Comparison of ENCODE assay signal across 9 cellular contexts in genomic region chr2:191012845-191013616, GRCh38. TPM values are rescaled to one million over a fixed set of nuclear protein-coding genes. Genes with fewer than 3 reads are reported as not detected.
DNase-seq lines count a peak whose midpoint lies in the region; ATAC-seq, FAIRE-seq and TF ChIP-seq lines count a peak whose summit lies in the region.
"Had no signal": no experiment of that assay in that cellular context is flagged by ENCODE, and none has a peak within 500 bp of the region (broad histone marks: within the 10 kb centered on the region; RNA-seq: fewer than 3 reads in every experiment).

No MANE protein-coding gene starts in this region.

- H3K36me3 Mint-ChIP-seq in CD8-positive, alpha-beta memory T cell = peaks cover 5 to 30% (median 11%) of the 10 kb centered on the region in 3 donors
- peaks cover 6% of the 10 kb centered on the region for H3K36me3 Mint-ChIP-seq in natural killer cell
- peaks cover 16% of the 10 kb centered on the region for H3K36me3 Mint-ChIP-seq in stimulated activated memory B cell treated with anti-CD40 and anti-IgM and Interleukin-4, amounts not matched to agents 10 μg/mL and 1 μg/mL and 100 μg/mL, for 72 hours

- peak overlapping the region; percentile 92; the same call in 1 of the 2 replicates for H4K8ac ChIP-seq in H1 (ENCODE audit: extremely low read depth, insufficient read depth, low read length)

- no peaks in the 10 kb centered on the region for H3K79me1 ChIP-seq in H1 (ENCODE audit: low read depth, low read length)

- H3K56ac ChIP-seq in H1 (replicated peaks; ENCODE audit: insufficient read length, low read depth, low read length) = no peak overlapping the region

- H3K23me2 ChIP-seq in H1 (ENCODE audit: low read depth, low read length) = peaks cover 12% of the 10 kb centered on the region

- no peaks in the 10 kb centered on the region for H3K27me3 ChIP-seq in CD8-positive, alpha-beta memory T cell (ENCODE audit: insufficient read depth, low read length, poor library complexity, severe bottlenecking)
- H3K27me3 ChIP-seq in KMS-11 (ENCODE audit: insufficient read depth, low read depth) (no peaks in the 10 kb centered on the region), H1 (replicated peaks in 1 of 4; ENCODE audit: control insufficient read depth in 3 of 4, extremely low read depth in 1 of 4, insufficient read depth in 3 of 4, low read length in 3 of 4) (peaks cover 0 to 13% (median 6%) of the 10 kb centered on the region in 4 experiments; a peak in 4 of 7 replicates)

- no peak overlapping the region for H4K5ac ChIP-seq in H1 (ENCODE audit: insufficient read length, low read depth, low read length)

- peak in 2 of 3 donors; percentile 2 to 7 for ATAC-seq in natural killer cell
- ATAC-seq in HG03520 (IDR thresholded peaks at IDR 0.05; ENCODE audit: unreplicated experiment) = no peak
- no peak for ATAC-seq in stimulated activated memory B cell treated with anti-CD40 and anti-IgM and Interleukin-4, amounts not matched to agents 10 μg/mL and 1 μg/mL and 100 μg/mL, for 72 hours

- H3K4me1 ChIP-seq in CD8-positive, alpha-beta memory T cell (ENCODE audit: insufficient read depth, low read length) = peaks cover 68% of the 10 kb centered on the region
- H3K4me1 ChIP-seq in KMS-11 (ENCODE audit: low read depth, poor library complexity, severe bottlenecking) (peaks cover 29% of the 10 kb centered on the region), H1 (replicated peaks in 1 of 4; ENCODE audit: control insufficient read depth in 3 of 4, insufficient read depth in 4 of 4, low read length in 3 of 4) (peaks cover 0 to 6% (median 1%) of the 10 kb centered on the region in 4 experiments; a peak in 3 of 7 replicates)

- H3K9ac ChIP-seq in KMS-11 (peak overlapping the region; percentile 75; the same call in 1 of the 2 replicates), H1 (replicated peaks in 1 of 4; ENCODE audit: extremely low read depth in 1 of 4, low read depth in 3 of 4, low read length in 3 of 4) (peak overlapping the region; percentile 70 to 89 (median 76))

- POLR2A ChIA-PET in CD8-positive, alpha-beta memory T cell (lab: Charles Lee) = interaction anchor here (0.6 to 2.0 kb wide), 6 partner anchors 10 to 192 kb away, joined by 3 to 7 read pairs (median 4); partner anchors contain the start of gene GLS
- POLR2A ChIA-PET in H1 (lab: Charles Lee; ENCODE audit: partially characterized antibody) = interaction anchor here (1.3 kb wide), 1 partner anchor 131 kb away, joined by 4 read pairs; no protein-coding TSS in a partner anchor

- H3K36me3 ChIP-seq in CD8-positive, alpha-beta memory T cell (ENCODE audit: insufficient read depth, low read length) = peaks cover 12% of the 10 kb centered on the region
- H3K36me3 ChIP-seq in KMS-11 (ENCODE audit: insufficient read depth) = no peaks in the 10 kb centered on the region; the same call in none of the 2 replicates
- peaks cover 0 to 18% (median 9%) of the 10 kb centered on the region in 4 experiments; a peak in 6 of 8 replicates for H3K36me3 ChIP-seq in H1 (ENCODE audit: control insufficient read depth in 2 of 4, insufficient read depth in 4 of 4, low read length in 3 of 4)

- no peaks in the 10 kb centered on the region for H3K9me3 ChIP-seq in CD8-positive, alpha-beta memory T cell (ENCODE audit: low read length)
- H3K9me3 ChIP-seq in H1 (ENCODE audit: insufficient read depth in 2 of 2, low read depth in 1 of 2, low read length in 1 of 2) = no peaks in the 10 kb centered on the region

- H3K4me3 Mint-ChIP-seq in CD8-positive, alpha-beta memory T cell = no peak overlapping the region
- H3K4me3 Mint-ChIP-seq in natural killer cell = no peak overlapping the region
- H3K4me3 Mint-ChIP-seq in stimulated activated memory B cell treated with anti-CD40 and anti-IgM and Interleukin-4, amounts not matched to agents 10 μg/mL and 1 μg/mL and 100 μg/mL, for 72 hours = no peak overlapping the region
- H3K4me3 Mint-ChIP-seq: naive B cell had no signal

- no peak overlapping the region for H3K18ac ChIP-seq in H1 (ENCODE audit: extremely low read depth, low read length)

- H2BK12ac ChIP-seq in H1 (ENCODE audit: low read depth, low read length) = 0 out of 2 replicates have a peak overlapping the region, but pooled peaks have one; percentile 30

- no peak overlapping the region for H3K27ac Mint-ChIP-seq in CD8-positive, alpha-beta memory T cell
- H3K27ac Mint-ChIP-seq in natural killer cell = no peak overlapping the region
- no peak overlapping the region for H3K27ac Mint-ChIP-seq in stimulated activated memory B cell treated with anti-CD40 and anti-IgM and Interleukin-4, amounts not matched to agents 10 μg/mL and 1 μg/mL and 100 μg/mL, for 72 hours
- H3K27ac Mint-ChIP-seq: naive B cell had no signal

- H3K27ac ChIP-seq in CD8-positive, alpha-beta memory T cell (ENCODE audit: low read depth, low read length) = peak overlapping the region; percentile 69
- H3K27ac ChIP-seq in KMS-11 (peak overlapping the region; percentile 91; the same call in 1 of the 2 replicates), H1 (ENCODE audit: low read depth, low read length) (no peak overlapping the region)

- no peak for TF ChIP-seq RAD21 in H1 (IDR thresholded peaks at IDR 0.05 in 1 of 2, conservative IDR thresholded peaks at IDR 0.05 in 1 of 2; ENCODE audit: low read depth in 2 of 2, low read length in 2 of 2)

- no peaks in the 10 kb centered on the region for H3K9me3 Mint-ChIP-seq in CD8-positive, alpha-beta memory T cell
- no peaks in the 10 kb centered on the region for H3K9me3 Mint-ChIP-seq in natural killer cell
- no peaks in the 10 kb centered on the region for H3K9me3 Mint-ChIP-seq in stimulated activated memory B cell treated with anti-CD40 and anti-IgM and Interleukin-4, amounts not matched to agents 10 μg/mL and 1 μg/mL and 100 μg/mL, for 72 hours

- TF ChIP-seq POLR2A in H1 (IDR thresholded peaks at IDR 0.05; ENCODE audit: control extremely low read depth in 1 of 2, low read depth in 2 of 2, low read length in 2 of 2) = no peak

- H3K23ac ChIP-seq in H1 (ENCODE audit: insufficient read length) = no peak overlapping the region

- no peak overlapping the region for H4K91ac ChIP-seq in H1 (replicated peaks; ENCODE audit: insufficient read length, low read length)

- H2BK15ac ChIP-seq in H1 (ENCODE audit: low read length) = no peak overlapping the region

- no peak overlapping the region for H3K14ac ChIP-seq in H1 (ENCODE audit: insufficient read length)

- no peak for TF ChIP-seq EP300 in H1 (IDR thresholded peaks at IDR 0.05; ENCODE audit: borderline replicate concordance in 1 of 2, low read depth in 2 of 2, low read length in 2 of 2)

- FAIRE-seq in H1 (lab: Jason Lieb, UNC) = no peak

- H4K20me1 ChIP-seq in KMS-11 (ENCODE audit: insufficient read depth) = no peaks in the 10 kb centered on the region
- peaks cover 0 to 4% of the 10 kb centered on the region in 2 experiments for H4K20me1 ChIP-seq in H1 (replicated peaks in 1 of 2; ENCODE audit: control insufficient read depth in 1 of 2, insufficient read depth in 2 of 2, low read length in 2 of 2)

- TF ChIP-seq CTCF in KMS-11 (conservative IDR thresholded peaks at IDR 0.05; ENCODE audit: low read depth, low read length) = no peak
- no peak for TF ChIP-seq CTCF in H1 (IDR thresholded peaks at IDR 0.05; ENCODE audit: control extremely low read depth in 1 of 3, insufficient read depth in 1 of 3, low read depth in 1 of 3, low read length in 3 of 3)
- TF ChIP-seq CTCF in natural killer cell (IDR thresholded peaks at IDR 0.05) = no peak

- H2BK120ac ChIP-seq in H1 (replicated peaks; ENCODE audit: low read depth, low read length) = no peak overlapping the region

- H2AK5ac ChIP-seq in H1 (ENCODE audit: low read depth, low read length) = no peak overlapping the region

- peak overlapping the region; percentile 65 for H2AFZ ChIP-seq in KMS-11 (ENCODE audit: low read depth)
- H2AFZ ChIP-seq in H1 (ENCODE audit: low read length) = peak overlapping the region; percentile 72; the same call in 1 of the 2 replicates

- H3K4ac ChIP-seq in H1 (replicated peaks; ENCODE audit: insufficient read length, low read depth, low read length) = peak overlapping the region; percentile 73

- 62% methylated on average over 11 of the region's 11 CpGs; no CpG with 5 or more reads in 1 of the 2 experiments for WGBS in H1 (ENCODE audit: extremely low coverage in 1 of 2, insufficient coverage in 1 of 2, insufficient read length in 1 of 2, insufficient replicate concordance in 2 of 2, low coverage in 1 of 2, low lambda C conversion rate in 2 of 2, missing lambda C conversion rate in 1 of 2), 2 experiments

- H2BK5ac ChIP-seq in H1 (ENCODE audit: low read depth, low read length) = no peak overlapping the region

- intact Hi-C loops in natural killer cell (cut with micrococcal nuclease) = no loop called here

- H3K4me2 ChIP-seq in KMS-11 (peak overlapping the region; percentile 93), H1 (ENCODE audit: insufficient read depth in 1 of 2, low read depth in 2 of 2, low read length in 2 of 2) (peak overlapping the region; percentile 98 to 99)

- no peaks in the 10 kb centered on the region for H3K27me3 Mint-ChIP-seq in CD8-positive, alpha-beta memory T cell
- H3K27me3 Mint-ChIP-seq in natural killer cell (ENCODE audit: low read depth in 2 of 2) = no peaks in the 10 kb centered on the region
- H3K27me3 Mint-ChIP-seq in stimulated activated memory B cell treated with anti-CD40 and anti-IgM and Interleukin-4, amounts not matched to agents 10 μg/mL and 1 μg/mL and 100 μg/mL, for 72 hours = no peaks in the 10 kb centered on the region
- H3K27me3 Mint-ChIP-seq: naive B cell had no signal

- H2BK20ac ChIP-seq in H1 (ENCODE audit: low read length) = no peak overlapping the region

- no peak for DNase-seq in CD8-positive, alpha-beta memory T cell
- DNase-seq in H1 (ENCODE audit: low read depth in 1 of 2, low spot score in 2 of 2) = no peak
- DNase-seq in natural killer cell = no peak
- no peak for DNase-seq in DMS153 treated with DMSO at 0.1 percent for 48 hours (lab: John Stamatoyannopoulos, UW; ENCODE audit: unreplicated experiment)
- no peak for DNase-seq in activated CD4-positive, alpha-beta T cell treated with anti-CD3 and anti-CD28 coated beads for 48 hours
- DNase-seq: naive B cell had no signal

- H3K4me1 Mint-ChIP-seq in CD8-positive, alpha-beta memory T cell = peaks cover 32 to 47% (median 37%) of the 10 kb centered on the region in 3 donors
- H3K4me1 Mint-ChIP-seq in natural killer cell = peaks cover 5 to 16% of the 10 kb centered on the region in 2 donors
- peaks cover 20% of the 10 kb centered on the region for H3K4me1 Mint-ChIP-seq in stimulated activated memory B cell treated with anti-CD40 and anti-IgM and Interleukin-4, amounts not matched to agents 10 μg/mL and 1 μg/mL and 100 μg/mL, for 72 hours

- H3K4me3 ChIP-seq in CD8-positive, alpha-beta memory T cell (ENCODE audit: low read length) = peak overlapping the region; percentile 90
- peak overlapping the region; percentile 81 for H3K4me3 ChIP-seq in KMS-11 (IDR thresholded peaks at IDR 0.05; ENCODE audit: insufficient read depth, low read depth, low read length)
- H3K4me3 ChIP-seq in H1 (ENCODE audit: extremely low read depth in 1 of 4, insufficient read depth in 2 of 4, low read depth in 3 of 4, low read length in 4 of 4) = peak overlapping the region; percentile 77 to 96 (median 90)

- H3K79me2 ChIP-seq in KMS-11 (ENCODE audit: insufficient read depth, low read depth) = peaks cover 30% of the 10 kb centered on the region
- peaks cover 3 to 19% of the 10 kb centered on the region in 2 experiments; a peak in 2 of 4 replicates for H3K79me2 ChIP-seq in H1 (ENCODE audit: control insufficient read depth in 1 of 2, insufficient read depth in 2 of 2, low read length in 2 of 2)

- CTCF ChIA-PET in CD8-positive, alpha-beta memory T cell (lab: Charles Lee) = interaction anchor here (0.9 to 2.6 kb wide), 6 partner anchors 10 to 142 kb away, joined by 3 to 13 read pairs (median 4); no protein-coding TSS in a partner anchor
- CTCF ChIA-PET in H1 (lab: Charles Lee; ENCODE audit: partially characterized antibody) = interaction anchor here (1.5 to 3.2 kb wide), 5 partner anchors 11 to 39 kb away, joined by 6 to 15 read pairs (median 8); no protein-coding TSS in a partner anchor

RNA-seq across cellular contexts. Expression of gene STAT1, which starts 0.9 kb away (rescaled TPM):
- total RNA-seq in CD8-positive, alpha-beta memory T cell = 100 to 1,000 TPM; 142 to 145 TPM
- polyA plus RNA-seq in CD8-positive, alpha-beta memory T cell = 173 TPM
- total RNA-seq in H1 (2021; fragmentation: NEBNext Ultra II Directional; extraction: Animal tissue kit (Norgen Biotek cat#: 25700)) = 43.0 and 43.8 TPM in 2 replicates
- polyA plus RNA-seq in H1 (2011; rRNA removed) = 18.1 and 20.3 TPM in 2 replicates
- 26.1 TPM for polyA plus RNA-seq in H1 (2011; cell fraction: cytosol; rRNA removed)
- polyA plus RNA-seq in H1 (2011; cell fraction: nucleus; rRNA removed) = 32.2 TPM
- 28.1 to 40.2 TPM (median 34.1 TPM) in 4 replicates for polyA plus RNA-seq in H1 (2012, experiment 1 of 2)
- polyA plus RNA-seq in H1 (2012, experiment 2 of 2) = 2.6 TPM
- 29.0 TPM for polyA plus RNA-seq in H1 (2013, experiment 1 of 2)
- 28.0 TPM for polyA plus RNA-seq in H1 (2013, experiment 2 of 2)
- polyA minus RNA-seq in H1 (2011; rRNA and poly(A)+ RNA removed) = 52.6 and 71.4 TPM in 2 replicates
- polyA minus RNA-seq in H1 (2011; cell fraction: cytosol; rRNA and poly(A)+ RNA removed) = 33.2 TPM
- polyA minus RNA-seq in H1 (2011; cell fraction: nucleus; rRNA and poly(A)+ RNA removed) = 57.0 TPM
- total RNA-seq in natural killer cell = 10 to 100 TPM; 49.1 to 91.6 (median 86.2) TPM

Comparison
In these comparisons a context has a peak if more than half of its experiments do, and no peak if none do; other contexts are left out.
1. ATAC-seq: peak in natural killer cell (2 of 3); none in HG03520 (single experiment) and stimulated activated memory B cell treated with anti-CD40 and anti-IgM and Interleukin-4, amounts not matched to agents 10 μg/mL and 1 μg/mL and 100 μg/mL, for 72 hours (single experiment).
2. Peak in every context shown above with its lines, with median percentiles within 50 percentile points of each other: H3K4me3 ChIP-seq.